Comparison of ENCODE assay signal across 20 cellular contexts in genomic region chr4:176393306-176394013, GRCh38.
A peak's percentile ranks its signal among the peaks of the same experiment; 100 is the strongest.
DNase-seq lines count a peak whose midpoint lies in the region; ATAC-seq and TF ChIP-seq lines count a peak whose summit lies in the region.
"Had no signal": no experiment of that assay in that cellular context is flagged by ENCODE, and none has a peak within 500 bp of the region (broad histone marks: within the 10 kb centered on the region; RNA-seq: fewer than 3 reads in every experiment).

No MANE protein-coding gene starts in this region.

- peak overlapping the region; percentile 31; the same call in 1 of the 2 replicates for H3K27ac ChIP-seq in IMR-90 (ENCODE audit: insufficient read depth, low read length)
- H3K27ac ChIP-seq in endodermal cell (ENCODE audit: low read depth, low read length), result no peak overlapping the region
- no peak overlapping the region for H3K27ac ChIP-seq in trophoblast cell (ENCODE audit: low read depth, low read length)
- H3K27ac ChIP-seq: Peyer's patch, SK-N-MC had no signal

- H3K4me3 ChIP-seq in IMR-90 (ENCODE audit: insufficient read depth, low read depth, low read length) (no peak overlapping the region), endodermal cell (ENCODE audit: low read length) (no peak overlapping the region), trophoblast cell (ENCODE audit: low read depth, low read length) (no peak overlapping the region)
- H3K4me3 ChIP-seq: Peyer's patch, SK-N-MC had no signal

- no peaks in the 10 kb centered on the region for H4K20me1 ChIP-seq in IMR-90 (ENCODE audit: insufficient read depth, low read length)

- H4K8ac ChIP-seq in IMR-90 (ENCODE audit: low read depth in 2 of 2, low read length in 2 of 2) (no peak overlapping the region), trophoblast cell (ENCODE audit: low read depth, low read length) (no peak overlapping the region)

- peak overlapping the region; percentile 36; the same call in 1 of the 2 replicates for H3K18ac ChIP-seq in IMR-90 (ENCODE audit: low read depth, low read length)
- H3K18ac ChIP-seq in trophoblast cell (ENCODE audit: low read length), result no peak overlapping the region

- H2AFZ ChIP-seq in IMR-90 (replicated peaks; ENCODE audit: low read length, poor library complexity), result peak overlapping the region; percentile 86
- H2AFZ ChIP-seq in trophoblast cell (ENCODE audit: insufficient read depth, low read length, poor library complexity), result no peak overlapping the region

- H2BK20ac ChIP-seq in IMR-90 (ENCODE audit: low read depth, low read length), result no peak overlapping the region

- no peaks in the 10 kb centered on the region for H3K79me2 ChIP-seq in trophoblast cell (ENCODE audit: control insufficient read depth, insufficient read depth, low read length, poor library complexity)

- no peak overlapping the region for H2BK15ac ChIP-seq in IMR-90 (ENCODE audit: low read depth, low read length)

- peak overlapping the region; percentile 10; the same call in 1 of the 2 replicates for H3K23ac ChIP-seq in IMR-90 (ENCODE audit: low read depth, low read length)
- no peak overlapping the region for H3K23ac ChIP-seq in trophoblast cell (ENCODE audit: low read length)

- intact Hi-C loops in IMR-90 (cut with micrococcal nuclease), result no loop called here

- H3K27me3 Mint-ChIP-seq in endodermal cell (ENCODE audit: insufficient read depth), result no peaks in the 10 kb centered on the region
- H3K27me3 Mint-ChIP-seq: type B pancreatic cell had no signal

- H3K14ac ChIP-seq in IMR-90 (replicated peaks; ENCODE audit: low read depth, low read length) (peak overlapping the region; percentile 65; the same call in 1 of the 2 replicates), trophoblast cell (ENCODE audit: low read length) (no peak overlapping the region)

- DNase-seq in EH (ENCODE audit: low read depth), result peak; percentile 23
- peak; percentile 58 for DNase-seq in IMR-90
- peak; percentile 47 for DNase-seq in endodermal cell
- peak; percentile 57 for DNase-seq in myocyte (ENCODE audit: low read depth)
- DNase-seq in trophoblast cell, result no peak
- DNase-seq in COLO668 (lab: John Stamatoyannopoulos, UW; ENCODE audit: unreplicated experiment), result no peak
- DNase-seq: activated CD4-positive, alpha-beta memory T cell treated with anti-CD3 and anti-CD28 coated beads for 36 hours; activated CD4-positive, CD25-positive, alpha-beta regulatory T cell; activated naive CD4-positive, alpha-beta T cell treated with anti-CD3 and anti-CD28 coated beads for 36 hours; activated T-cell treated with anti-CD3 and anti-CD28 coated beads, Interleukin-2, amount 50 U/mL, for 4 hours; anterior cingulate cortex; DMS79 treated with DMSO at 0.1 percent for 48 hours; NCI-H1436; Peyer's patch; stimulated activated CD4-positive, alpha-beta T cell treated with anti-CD3 and anti-CD28 coated beads, Interleukin-4, amount 100 ng/mL, for 4 hours; T1000 had no signal

- H3K36me3 ChIP-seq in IMR-90 (ENCODE audit: control insufficient read depth, insufficient read depth, low read length), result no peaks in the 10 kb centered on the region
- no peaks in the 10 kb centered on the region for H3K36me3 ChIP-seq in endodermal cell (ENCODE audit: control insufficient read depth, insufficient read depth, low read length)
- H3K36me3 ChIP-seq in trophoblast cell (ENCODE audit: control insufficient read depth in 1 of 2, insufficient read depth in 2 of 2, low read length in 2 of 2), result no peaks in the 10 kb centered on the region
- H3K36me3 ChIP-seq: Peyer's patch had no signal

- CTCF ChIA-PET in IMR-90 (lab: Yijun Ruan, JAX), result no interaction called here

- no peak overlapping the region; the same call in 1 of the 2 replicates for H4K5ac ChIP-seq in IMR-90 (ENCODE audit: low read depth, low read length)

- H3K27me3 ChIP-seq in IMR-90 (ENCODE audit: control insufficient read depth, insufficient read depth, low read length) (no peaks in the 10 kb centered on the region), endodermal cell (ENCODE audit: control insufficient read depth, insufficient read depth, low read length, poor library complexity, severe bottlenecking) (no peaks in the 10 kb centered on the region), trophoblast cell (ENCODE audit: insufficient read depth, low read length) (no peaks in the 10 kb centered on the region)
- H3K27me3 ChIP-seq: Peyer's patch had no signal

- H2BK12ac ChIP-seq in trophoblast cell (ENCODE audit: low read length), result no peak overlapping the region

- BruUV-seq in IMR-90 (replicated peaks; lab: Mats Ljungman, UMichigan), result no TSS peak

- dilution Hi-C loops in IMR-90 (cut with HindIII; ENCODE audit: low sequenced_read_pairs, unreplicated experiment), result no loop called here

- H3K27ac Mint-ChIP-seq in endodermal cell, result no peak overlapping the region
- H3K27ac Mint-ChIP-seq: activated CD4-positive, alpha-beta memory T cell treated with anti-CD3 and anti-CD28 coated beads for 36 hours; activated naive CD4-positive, alpha-beta T cell treated with anti-CD3 and anti-CD28 coated beads for 36 hours; type B pancreatic cell had no signal

- peaks cover 3% of the 10 kb centered on the region; the same call in 1 of the 2 replicates for H3K9me1 ChIP-seq in IMR-90 (ENCODE audit: insufficient read depth, low read length)

- H2BK5ac ChIP-seq in IMR-90 (ENCODE audit: low read depth, low read length, poor library complexity, severe bottlenecking), result no peak overlapping the region
- H2BK5ac ChIP-seq in trophoblast cell (ENCODE audit: low read depth, low read length, poor library complexity), result no peak overlapping the region

- no peak overlapping the region for H3K56ac ChIP-seq in IMR-90 (ENCODE audit: extremely low read depth, insufficient read depth, low read length)

- POLR2A ChIA-PET in IMR-90 (lab: Charles Lee; ENCODE audit: unreplicated experiment), result no interaction called here

- peak overlapping the region; percentile 79 for H2AK9ac ChIP-seq in IMR-90 (replicated peaks; ENCODE audit: low read depth, low read length, poor library complexity)

- H4K12ac ChIP-seq in trophoblast cell (ENCODE audit: low read depth, low read length), result no peak overlapping the region

- H3K4ac ChIP-seq in IMR-90 (ENCODE audit: low read depth, low read length) (peak overlapping the region; percentile 50; the same call in 1 of the 2 replicates), trophoblast cell (ENCODE audit: low read depth, low read length) (no peak overlapping the region)

- 0 out of 2 replicates have a peak overlapping the region, but pooled peaks have one; percentile 4 for H2BK120ac ChIP-seq in IMR-90 (ENCODE audit: low read depth, low read length)
- H2BK120ac ChIP-seq in trophoblast cell (ENCODE audit: insufficient read depth, low read length, poor library complexity), result no peak overlapping the region

- H3K4me1 ChIP-seq in IMR-90 (ENCODE audit: control insufficient read depth, insufficient read depth, low read length) (peaks cover 3% of the 10 kb centered on the region), endodermal cell (ENCODE audit: control insufficient read depth, insufficient read depth, low read length) (no peaks in the 10 kb centered on the region), trophoblast cell (ENCODE audit: control insufficient read depth in 1 of 2, insufficient read depth in 2 of 2, low read length in 2 of 2) (no peaks in the 10 kb centered on the region)
- H3K4me1 ChIP-seq: Peyer's patch had no signal

- no peak overlapping the region for H3K4me3 Mint-ChIP-seq in endodermal cell
- H3K4me3 Mint-ChIP-seq: activated CD4-positive, alpha-beta memory T cell treated with anti-CD3 and anti-CD28 coated beads for 36 hours; activated naive CD4-positive, alpha-beta T cell treated with anti-CD3 and anti-CD28 coated beads for 36 hours; activated T-cell treated with anti-CD3 and anti-CD28 coated beads, Interleukin-2, amount 50 U/mL, for 4 hours; type B pancreatic cell had no signal

- TF ChIP-seq CTCF in IMR-90 (conservative IDR thresholded peaks at IDR 0.05; ENCODE audit: low read depth, low read length), result no peak
- no peak for TF ChIP-seq CTCF in endodermal cell (conservative IDR thresholded peaks at IDR 0.05)

- no peak for TF ChIP-seq RAD21 in IMR-90 (IDR thresholded peaks at IDR 0.05; ENCODE audit: low read length)

- in situ Hi-C loops in IMR-90 (cut with MboI; ENCODE audit: low sequenced_read_pairs), result loop anchor here (25.0 kb wide), 2 partner anchors 269 to 394 kb away; partner anchors contain the start of gene VEGFC

- no peaks in the 10 kb centered on the region for H3K79me1 ChIP-seq in IMR-90 (ENCODE audit: low read depth in 1 of 2, low read length in 2 of 2)
- no peaks in the 10 kb centered on the region for H3K79me1 ChIP-seq in trophoblast cell (ENCODE audit: low read length)

- WGBS in IMR-90 (ENCODE audit: extremely low coverage in 2 of 2, insufficient read length in 1 of 2), 2 experiments, result no CpG with 5 or more reads among the region's 4 CpGs
- 67 to 87% methylated on average over 3 to 4 of the region's 4 CpGs for WGBS in endodermal cell (ENCODE audit: insufficient coverage in 1 of 2, insufficient read length in 1 of 2), 2 experiments
- no CpG with 5 or more reads among the region's 4 CpGs for WGBS in trophoblast cell (ENCODE audit: extremely low coverage, insufficient coverage, insufficient read length)

- no peaks in the 10 kb centered on the region for H3K4me1 Mint-ChIP-seq in endodermal cell

- H4K91ac ChIP-seq in IMR-90 (ENCODE audit: insufficient read depth, low read depth, low read length) (no peak overlapping the region), trophoblast cell (ENCODE audit: low read depth, low read length) (no peak overlapping the region)

- TF ChIP-seq POLR2A in IMR-90 (IDR thresholded peaks at IDR 0.05; ENCODE audit: low read depth, low read length), result no peak

- H3K4me2 ChIP-seq in IMR-90 (ENCODE audit: low read depth, low read length), result peak overlapping the region; percentile 47
- no peak overlapping the region for H3K4me2 ChIP-seq in trophoblast cell (ENCODE audit: low read length)

- H3K9me3 ChIP-seq in IMR-90 (ENCODE audit: control insufficient read depth, insufficient read depth, low read length) (no peaks in the 10 kb centered on the region), endodermal cell (ENCODE audit: control insufficient read depth, low read length) (no peaks in the 10 kb centered on the region), trophoblast cell (ENCODE audit: insufficient read depth, low read depth, low read length) (no peaks in the 10 kb centered on the region)
- H3K9me3 ChIP-seq: Peyer's patch had no signal

- peak; percentile 80 for ATAC-seq in IMR-90 (ENCODE audit: low read depth)
- no peak for ATAC-seq in GM19397 (IDR thresholded peaks at IDR 0.05; ENCODE audit: unreplicated experiment)
- no peak for ATAC-seq in HG02610 (IDR thresholded peaks at IDR 0.05; ENCODE audit: unreplicated experiment)
- ATAC-seq: activated T-cell treated with anti-CD3 and anti-CD28 coated beads, Interleukin-2, amount 50 U/mL, for 4 hours had no signal

- H3K36me3 Mint-ChIP-seq in endodermal cell (ENCODE audit: low read depth), result no peaks in the 10 kb centered on the region
- H3K36me3 Mint-ChIP-seq: activated CD4-positive, alpha-beta memory T cell treated with anti-CD3 and anti-CD28 coated beads for 36 hours; type B pancreatic cell had no signal

- no peak overlapping the region for H3K9ac ChIP-seq in IMR-90 (ENCODE audit: low read depth, low read length)
- H3K9ac ChIP-seq in endodermal cell (ENCODE audit: extremely low read depth, low read length, poor library complexity, severe bottlenecking), result no peak overlapping the region
- H3K9ac ChIP-seq in trophoblast cell (ENCODE audit: low read length), result no peak overlapping the region

- H2AK5ac ChIP-seq in IMR-90 (ENCODE audit: low read depth, low read length), result no peak overlapping the region; the same call in 1 of the 2 replicates
- H2AK5ac ChIP-seq in trophoblast cell (ENCODE audit: low read length), result no peak overlapping the region

- H3K9me3 Mint-ChIP-seq in endodermal cell, result no peaks in the 10 kb centered on the region
- H3K9me3 Mint-ChIP-seq: activated CD4-positive, alpha-beta memory T cell treated with anti-CD3 and anti-CD28 coated beads for 36 hours; activated naive CD4-positive, alpha-beta T cell treated with anti-CD3 and anti-CD28 coated beads for 36 hours; activated T-cell treated with anti-CD3 and anti-CD28 coated beads, Interleukin-2, amount 50 U/mL, for 4 hours; type B pancreatic cell had no signal

Comparison
In these comparisons a context has a peak if more than half of its experiments do, and no peak if none do; other contexts are left out.
1. DNase-seq: peak in EH (single experiment), IMR-90 (single experiment), endodermal cell (single experiment) and myocyte (single experiment); none in trophoblast cell (0 of 2) and COLO668 (single experiment).